Comparison of ENCODE assay signal across 10 cellular contexts in the genomic region with DNA sequence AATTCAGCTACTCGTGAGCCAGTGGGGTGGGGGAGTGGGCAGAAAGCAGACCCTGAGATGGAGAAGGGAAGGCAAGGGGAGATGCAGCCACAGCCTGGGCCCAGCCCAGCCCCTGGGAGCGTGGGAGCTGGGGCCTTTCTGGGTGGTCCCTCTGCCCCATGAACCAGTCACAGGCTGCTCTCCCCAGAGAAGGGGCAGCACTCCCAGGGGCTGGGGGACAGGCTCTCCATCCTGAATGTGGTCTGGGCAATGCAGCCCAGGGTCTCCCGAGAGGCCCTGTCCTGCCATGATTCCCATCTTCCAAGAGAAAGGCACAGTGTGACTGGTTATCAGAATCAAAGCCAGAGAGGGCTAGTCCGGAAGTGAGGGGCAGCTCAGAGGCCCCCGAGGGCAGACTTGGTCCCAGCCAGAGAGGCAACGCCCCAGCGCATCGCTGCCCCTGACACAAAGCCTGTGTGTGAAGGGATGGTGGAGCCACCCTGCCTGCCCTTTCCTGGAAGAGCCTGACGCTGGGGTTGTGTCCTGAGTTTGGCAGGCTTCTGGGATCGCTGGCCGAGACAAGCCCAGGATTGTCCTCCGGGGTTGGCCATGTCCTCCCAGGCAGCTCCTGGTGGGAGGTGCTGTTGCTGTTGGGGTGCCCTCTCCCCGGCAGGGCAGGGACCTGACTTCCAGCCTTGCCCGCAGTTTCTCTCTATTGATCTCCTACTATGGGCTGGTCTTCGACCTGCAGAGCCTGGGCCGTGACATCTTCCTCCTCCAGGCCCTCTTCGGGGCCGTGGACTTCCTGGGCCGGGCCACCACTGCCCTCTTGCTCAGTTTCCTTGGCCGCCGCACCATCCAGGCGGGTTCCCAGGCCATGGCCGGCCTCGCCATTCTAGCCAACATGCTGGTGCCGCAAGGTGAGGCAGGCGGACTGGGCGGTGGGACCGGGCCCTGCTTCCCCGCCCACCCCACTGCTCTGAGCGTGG. TPM values are rescaled to one million over a fixed set of nuclear protein-coding genes. Genes with fewer than 3 reads are reported as not detected.
DNase-seq lines count a peak whose midpoint lies in the region; ATAC-seq and TF ChIP-seq lines count a peak whose summit lies in the region.
"Had no signal": no experiment of that assay in that cellular context is flagged by ENCODE, and none has a peak within 500 bp of the region (broad histone marks: within the 10 kb centered on the region; RNA-seq: fewer than 3 reads in every experiment).

No MANE protein-coding gene starts in this region.

- H3K4me1 ChIP-seq in GM23248 (ENCODE audit: insufficient read depth) (no peaks in the 10 kb centered on the region), PC-3 (ENCODE audit: insufficient read depth, low read length) (0 out of 2 replicates have a peak, but pooled peaks cover 9% of the 10 kb centered on the region), neuronal stem cell (ENCODE audit: control insufficient read depth in 2 of 2, insufficient read depth in 1 of 2, low read depth in 1 of 2, low read length in 2 of 2) (peaks cover 15 to 28% of the 10 kb centered on the region in 2 donors)

- peak overlapping the region; percentile 60 for H3K23ac ChIP-seq in neuronal stem cell (ENCODE audit: low read depth, low read length, poor library complexity)

- H3K14ac ChIP-seq in neuronal stem cell (ENCODE audit: low read length), result peak overlapping the region; percentile 21

- H4K8ac ChIP-seq in neuronal stem cell (ENCODE audit: low read depth, low read length), result peak overlapping the region; percentile 33

- intact Hi-C loops in PC-3 (cut with micrococcal nuclease), result no loop called here

- peak overlapping the region; percentile 43 for H2BK5ac ChIP-seq in neuronal stem cell (ENCODE audit: low read length)

- peak overlapping the region; percentile 95 for H2BK15ac ChIP-seq in neuronal stem cell (ENCODE audit: low read length)

- peak overlapping the region; percentile 62 for H3K9ac ChIP-seq in GM23248
- H3K9ac ChIP-seq in PC-3 (ENCODE audit: low read length), result no peak overlapping the region
- H3K9ac ChIP-seq in neuronal stem cell (ENCODE audit: low read depth, low read length, poor library complexity), result peak overlapping the region; percentile 79

- peak overlapping the region; percentile 13 for H3K4ac ChIP-seq in neuronal stem cell (ENCODE audit: low read length)

- in situ Hi-C loops in GM23248 (cut with MboI), result no loop called here

- H3K79me2 ChIP-seq in GM23248 (ENCODE audit: insufficient read depth), result no peaks in the 10 kb centered on the region
- no peaks in the 10 kb centered on the region for H3K79me2 ChIP-seq in PC-3 (ENCODE audit: low read length)

- 87 to 89% methylated on average over 21 to 30 of the region's 30 CpGs for WGBS in GM23248 (ENCODE audit: low coverage in 1 of 2, low lambda C conversion rate in 2 of 2, missing lambda C conversion rate in 2 of 2), 2 experiments
- no CpG with 5 or more reads among the region's 30 CpGs for WGBS in neuronal stem cell (ENCODE audit: extremely low coverage in 2 of 2, insufficient read length in 2 of 2, insufficient replicate concordance in 1 of 2), 2 donors

- H2AFZ ChIP-seq in GM23248, result peak overlapping the region; percentile 78
- peak overlapping the region; percentile 52 for H2AFZ ChIP-seq in PC-3 (ENCODE audit: low read length)
- H2AFZ ChIP-seq in neuronal stem cell (ENCODE audit: low read length), result peak overlapping the region; percentile 85

- no peaks in the 10 kb centered on the region for H3K36me3 ChIP-seq in GM23248 (ENCODE audit: low read depth)
- no peaks in the 10 kb centered on the region for H3K36me3 ChIP-seq in PC-3 (ENCODE audit: low read depth, low read length)
- H3K36me3 ChIP-seq in neuronal stem cell (replicated peaks in 1 of 2; ENCODE audit: control insufficient read depth in 2 of 2, insufficient read depth in 2 of 2, low read length in 2 of 2), result no peaks in the 10 kb centered on the region

- peak overlapping the region; percentile 97 for H2BK12ac ChIP-seq in neuronal stem cell (ENCODE audit: low read length)

- H4K20me1 ChIP-seq in GM23248 (ENCODE audit: insufficient read depth) (no peaks in the 10 kb centered on the region), PC-3 (ENCODE audit: low read length) (no peaks in the 10 kb centered on the region)

- H3K9me2 ChIP-seq in GM23248 (ENCODE audit: insufficient read depth) (no peaks in the 10 kb centered on the region), PC-3 (replicated peaks; ENCODE audit: low read length) (no peaks in the 10 kb centered on the region)

- H3K4me3 ChIP-seq in GM23248 (peak overlapping the region; percentile 58), PC-3 (ENCODE audit: low read length) (no peak overlapping the region), neuronal stem cell (ENCODE audit: low read length in 2 of 2) (peak overlapping the region in 1 of 2 donors; percentile 44)

- TSS peak; percentile 77 for BruUV-seq in PC-3 (replicated peaks; lab: Mats Ljungman, UMichigan)

- DNase-seq in GM23248, result no peak
- DNase-seq in PC-3, result no peak
- DNase-seq in epithelial cell of prostate (ENCODE audit: low read depth, low spot score), result no peak
- no peak for DNase-seq in neuronal stem cell (ENCODE audit: low spot score)
- no peak for DNase-seq in HK-2 (ENCODE audit: unreplicated experiment)
- no peak for DNase-seq in A172 (ENCODE audit: low spot score)
- DNase-seq in NCI-H446 treated with DMSO at 0.1 percent for 48 hours (lab: John Stamatoyannopoulos, UW), result no peak
- DNase-seq: activated CD8-positive, alpha-beta memory T cell treated with anti-CD3 and anti-CD28 coated beads, Interleukin-2, amount 50 U/mL, for 4 hours had no signal

- H3K27me3 ChIP-seq in GM23248 (replicated peaks; ENCODE audit: insufficient read depth), result 0 out of 2 replicates have a peak, but pooled peaks cover under 1% of the 10 kb centered on the region
- H3K27me3 ChIP-seq in PC-3 (ENCODE audit: low read length), result peaks cover 6% of the 10 kb centered on the region; the same call in 1 of the 2 replicates
- H3K27me3 ChIP-seq in neuronal stem cell (ENCODE audit: control insufficient read depth in 3 of 3, insufficient read depth in 3 of 3, low read depth in 1 of 3, low read length in 3 of 3), result peaks cover 0 to 16% (median 0%) of the 10 kb centered on the region in 3 experiments

- H3K18ac ChIP-seq in neuronal stem cell (ENCODE audit: low read length), result peak overlapping the region; percentile 92

- no peak overlapping the region for H3K27ac ChIP-seq in GM23248
- no peak overlapping the region for H3K27ac ChIP-seq in PC-3 (ENCODE audit: low read length)
- peak overlapping the region; percentile 36 for H3K27ac ChIP-seq in epithelial cell of prostate
- peak overlapping the region; percentile 79 for H3K27ac ChIP-seq in neuronal stem cell (replicated peaks; ENCODE audit: low read length)

- ATAC-seq in PC-3 (no peak; the same call in 1 of the 2 replicates), GM21528 (IDR thresholded peaks at IDR 0.05; ENCODE audit: low FRiP score, unreplicated experiment) (no peak)

- H2BK120ac ChIP-seq in neuronal stem cell (ENCODE audit: low read depth, low read length), result peak overlapping the region; percentile 33

- CTCF ChIA-PET in PC-3 (lab: Charles Lee), result no interaction called here

- POLR2A ChIA-PET in PC-3 (lab: Charles Lee; ENCODE audit: unreplicated experiment), result no interaction called here

- H2AK5ac ChIP-seq in neuronal stem cell (ENCODE audit: low read depth, low read length), result peak overlapping the region; percentile 99

- no peaks in the 10 kb centered on the region for H3K9me3 ChIP-seq in GM23248 (ENCODE audit: low read depth)
- no peaks in the 10 kb centered on the region for H3K9me3 ChIP-seq in PC-3 (ENCODE audit: low read length)
- no peaks in the 10 kb centered on the region for H3K9me3 ChIP-seq in neuronal stem cell (replicated peaks in 1 of 2; ENCODE audit: control insufficient read depth in 2 of 2, insufficient read depth in 1 of 2, low read depth in 1 of 2, low read length in 2 of 2)

- peak overlapping the region; percentile 60 for H4K91ac ChIP-seq in neuronal stem cell (ENCODE audit: low read depth, low read length, poor library complexity)

- H3K4me2 ChIP-seq in GM23248 (ENCODE audit: unreplicated experiment), result peak overlapping the region; percentile 77
- peak overlapping the region; percentile 57 for H3K4me2 ChIP-seq in PC-3 (ENCODE audit: low read length)
- no peak overlapping the region for H3K4me2 ChIP-seq in neuronal stem cell (ENCODE audit: insufficient read depth, low read length, poor library complexity, severe bottlenecking)

- no peak for TF ChIP-seq CTCF in PC-3 (conservative IDR thresholded peaks at IDR 0.05; ENCODE audit: low read depth, low read length)

- H3F3A ChIP-seq in GM23248 (ENCODE audit: insufficient read depth) (no peaks in the 10 kb centered on the region), PC-3 (ENCODE audit: low read length, unreplicated experiment) (no peaks in the 10 kb centered on the region)

- H3K79me1 ChIP-seq in neuronal stem cell (ENCODE audit: low read depth, low read length), result no peaks in the 10 kb centered on the region

RNA-seq across cellular contexts. Expression of a gene that starts 11.5 kb away (rescaled TPM):
- not detected in 2 replicates for total RNA-seq in GM23248 (2014; rRNA removed; shearing (Covaris generic))
- not detected in 2 replicates for polyA plus RNA-seq in GM23248 (2016; fragmentation: Nextera tagmentation; extraction: Ambion mirVana)
- total RNA-seq in PC-3 (2014; rRNA removed), result not detected in 2 replicates
- polyA plus RNA-seq in neuronal stem cell (2013, experiment 1 of 2), result 0.04 TPM
- not detected for polyA plus RNA-seq in neuronal stem cell (2013, experiment 2 of 2)
- 4.7 TPM in 1 of 2 replicates, not detected in the other for total RNA-seq in A172 (2014; rRNA removed; shearing (Covaris generic))
- total RNA-seq: fibroblast of villous mesenchyme had no signal

RNA-seq across cellular contexts. Expression of a gene that starts 23.8 kb away (rescaled TPM):
- total RNA-seq in GM23248 (2014; rRNA removed; shearing (Covaris generic)), result not detected in 2 replicates
- polyA plus RNA-seq in GM23248 (2016; fragmentation: Nextera tagmentation; extraction: Ambion mirVana), result not detected in 2 replicates
- not detected in 2 replicates for total RNA-seq in PC-3 (2014; rRNA removed)
- polyA plus RNA-seq in neuronal stem cell (2013, experiment 1 of 2), result not detected
- not detected for polyA plus RNA-seq in neuronal stem cell (2013, experiment 2 of 2)
- not detected in 2 replicates for total RNA-seq in A172 (2014; rRNA removed; shearing (Covaris generic))
- total RNA-seq: fibroblast of villous mesenchyme had no signal

Comparison
In these comparisons a context has a peak if more than half of its experiments do, and no peak if none do; other contexts are left out.
1. H3K27ac ChIP-seq: peak in epithelial cell of prostate (single experiment) and neuronal stem cell (single experiment); none in GM23248 (single experiment) and PC-3 (single experiment).
2. Peak in every context shown above with its lines, with median percentiles within 50 percentile points of each other: H2AFZ ChIP-seq.